11 cellular contexts compared by ENCODE assay signal in the genomic region with DNA sequence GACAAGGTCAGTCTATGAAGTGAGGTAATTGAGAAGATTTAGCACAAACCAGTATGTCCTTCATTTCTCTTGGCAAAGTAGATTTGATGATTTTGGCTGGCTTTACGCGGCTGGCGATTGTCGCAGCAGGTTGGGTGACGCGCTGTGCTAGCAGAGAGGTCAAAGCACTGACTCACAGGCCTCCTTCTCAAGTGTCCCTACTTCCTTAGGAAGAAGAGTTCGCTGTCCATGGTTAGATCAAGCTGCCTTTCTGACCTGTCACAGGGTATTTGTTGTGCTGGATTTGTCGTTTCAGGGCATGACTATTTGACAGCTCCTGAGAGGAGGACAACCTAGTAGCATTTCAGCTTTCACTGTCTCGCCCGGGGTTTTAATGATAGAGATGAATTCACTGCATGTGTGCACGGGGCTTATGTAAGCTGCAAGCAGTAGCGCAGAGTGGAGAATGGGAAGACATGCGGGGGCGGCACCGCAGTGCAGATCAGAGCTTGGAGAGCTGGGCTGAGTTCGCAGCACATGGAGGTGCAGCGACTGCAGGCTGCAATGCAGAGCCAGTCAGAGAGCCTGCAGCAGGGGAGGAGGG. TPM values are rescaled to one million over a fixed set of nuclear protein-coding genes. Genes with fewer than 3 reads are reported as not detected.
DNase-seq lines count a peak whose midpoint lies in the region; ATAC-seq and TF ChIP-seq lines count a peak whose summit lies in the region.
"Had no signal": no experiment of that assay in that cellular context is flagged by ENCODE, and none has a peak within 500 bp of the region (broad histone marks: within the 10 kb centered on the region; RNA-seq: fewer than 3 reads in every experiment).

No MANE protein-coding gene starts in this region.

- CTCF ChIA-PET in MCF 10A (lab: Yijun Ruan, JAX) = interaction anchor here (0.5 to 13.0 kb wide), 11 partner anchors 8 to 1244 kb away, joined by 3 to 341 read pairs (median 4); no protein-coding TSS in a partner anchor

- H3K27ac ChIP-seq in right atrium auricular region = peak overlapping the region; percentile 52 to 71
- H3K27ac ChIP-seq in psoas muscle = peak overlapping the region; percentile 94

- no peaks in the 10 kb centered on the region for H3K27me3 ChIP-seq in right atrium auricular region
- no peaks in the 10 kb centered on the region for H3K27me3 ChIP-seq in psoas muscle (ENCODE audit: insufficient read depth in 3 of 3, low read length in 2 of 3)

- no peak overlapping the region for H3K4me3 Mint-ChIP-seq in MCF 10A (ENCODE audit: unreplicated experiment)
- H3K4me3 Mint-ChIP-seq: CD8-positive, alpha-beta memory T cell had no signal

- in situ Hi-C loops in G401 (cut with HindIII; ENCODE audit: low sequenced_read_pairs) = no loop called here

- intact Hi-C loops in MCF 10A (cut with micrococcal nuclease) = no loop called here
- intact Hi-C loops in psoas muscle (cut with DNase I) = loop anchor here (2.0 to 5.0 kb wide), 3 partner anchors 14 to 498 kb away; partner anchors contain the start of gene ATP1B1 (in 2 of the 2)

- no peak for TF ChIP-seq CTCF in MCF 10A (IDR thresholded peaks at IDR 0.05; ENCODE audit: unreplicated experiment)
- TF ChIP-seq CTCF in right atrium auricular region (IDR thresholded peaks at IDR 0.05) = no peak
- no peak for TF ChIP-seq CTCF in psoas muscle (IDR thresholded peaks at IDR 0.05)

- H3K9me3 ChIP-seq in right atrium auricular region (no peaks in the 10 kb centered on the region), psoas muscle (no peaks in the 10 kb centered on the region)

- H3K36me3 ChIP-seq in right atrium auricular region (no peaks in the 10 kb centered on the region), psoas muscle (ENCODE audit: insufficient read depth in 1 of 2, low read depth in 1 of 2) (no peaks in the 10 kb centered on the region)

- no peaks in the 10 kb centered on the region for H3K9me3 Mint-ChIP-seq in MCF 10A (ENCODE audit: unreplicated experiment)
- H3K9me3 Mint-ChIP-seq: CD8-positive, alpha-beta memory T cell had no signal

- peak overlapping the region in 1 of 2 donors; percentile 9 for H3K4me3 ChIP-seq in right atrium auricular region
- peak overlapping the region; percentile 53 for H3K4me3 ChIP-seq in psoas muscle

- no peaks in the 10 kb centered on the region for H3K4me1 Mint-ChIP-seq in MCF 10A (ENCODE audit: insufficient read depth, unreplicated experiment)
- H3K4me1 Mint-ChIP-seq: CD8-positive, alpha-beta memory T cell had no signal

- 10 to 23% (median 20%) methylated on average over 17 of the region's 17 CpGs for WGBS in psoas muscle, 3 donors

- no peaks in the 10 kb centered on the region for H3K36me3 Mint-ChIP-seq in MCF 10A (ENCODE audit: insufficient read depth, unreplicated experiment)
- H3K36me3 Mint-ChIP-seq: CD8-positive, alpha-beta memory T cell had no signal

- ATAC-seq in psoas muscle (peak; percentile 81 to 82 (median 82)), GM18519 (IDR thresholded peaks at IDR 0.05; ENCODE audit: low FRiP score, unreplicated experiment) (no peak)

- H3K4me1 ChIP-seq in right atrium auricular region (peaks cover 0 to 42% of the 10 kb centered on the region in 2 donors), psoas muscle (peaks cover 74% of the 10 kb centered on the region)

- DNase-seq in G401 (ENCODE audit: low spot score) (peak; percentile 74), MCF 10A (ENCODE audit: unreplicated experiment) (peak; percentile 65), right atrium auricular region (ENCODE audit: low spot score) (peak; percentile 87), psoas muscle (peak; percentile 76 to 88), RPMI8226 (no peak), mesenteric fat pad (ENCODE audit: low spot score) (no peak), SKM-1 treated with dmso at 0.1 percent for 144 hours (lab: John Stamatoyannopoulos, UW; ENCODE audit: unreplicated experiment) (no peak)
- DNase-seq: activated T-cell treated with anti-CD3 and anti-CD28 coated beads for 4 hours; CD8-positive, alpha-beta memory T cell; T-helper 1 cell had no signal

- no peaks in the 10 kb centered on the region for H3K27me3 Mint-ChIP-seq in MCF 10A (ENCODE audit: insufficient read depth, unreplicated experiment)

- no TSS peak for BruUV-seq in MCF 10A (replicated peaks; lab: Mats Ljungman, UMichigan)

- POLR2A ChIA-PET in MCF 10A (lab: Yijun Ruan, JAX) = no interaction called here

- H3K27ac Mint-ChIP-seq in MCF 10A (ENCODE audit: low read depth, unreplicated experiment) = no peak overlapping the region

RNA-seq across cellular contexts. Expression of gene XCL1, which starts 32.8 kb away (rescaled TPM):
- not detected in 2 replicates for total RNA-seq in G401 (2014; rRNA removed; shearing (Covaris generic))
- total RNA-seq in MCF 10A (2022) (not detected in 2 replicates), right atrium auricular region (under 1 TPM in 1 of 2 donors, not detected in 1; 0.39 TPM), psoas muscle (under 1 TPM in 1 of 4 donors, not detected in 3; 0.28 TPM), mesenteric fat pad (0.32 TPM)
- polyA plus RNA-seq in psoas muscle = under 1 TPM in 1 of 3 donors, not detected in 2; 0.03 TPM

Comparison
In these comparisons a context has a peak if more than half of its experiments do, and no peak if none do; other contexts are left out.
1. DNase-seq: peak in G401 (single experiment), MCF 10A (single experiment), right atrium auricular region (single experiment) and psoas muscle (2 of 2); none in RPMI8226 (single experiment), mesenteric fat pad (single experiment) and SKM-1 treated with dmso at 0.1 percent for 144 hours (single experiment).